In genomic region chr2:174667461-174667860, GRCh38 we compare ENCODE assay signal across 1 cellular context.
TF ChIP-seq lines count a peak whose summit lies in the region.

No MANE protein-coding gene starts in this region.

TF ChIP-seq in HepG2, 621 proteins besides CTCF, POLR2A, EP300 and RAD21 (continued from another document):
- TF ChIP-seq KLF11 (CRISPR knock-in tag; IDR thresholded peaks at IDR 0.05) = no peak
- TF ChIP-seq ZNF235 (CRISPR knock-in tag; IDR thresholded peaks at IDR 0.05; ENCODE audit: borderline replicate concordance) = no peak
- no peak for TF ChIP-seq ZBTB40 (IDR thresholded peaks at IDR 0.05)
- no peak for TF ChIP-seq ZBTB40 (CRISPR knock-in tag; IDR thresholded peaks at IDR 0.05)
